In the genomic region with DNA sequence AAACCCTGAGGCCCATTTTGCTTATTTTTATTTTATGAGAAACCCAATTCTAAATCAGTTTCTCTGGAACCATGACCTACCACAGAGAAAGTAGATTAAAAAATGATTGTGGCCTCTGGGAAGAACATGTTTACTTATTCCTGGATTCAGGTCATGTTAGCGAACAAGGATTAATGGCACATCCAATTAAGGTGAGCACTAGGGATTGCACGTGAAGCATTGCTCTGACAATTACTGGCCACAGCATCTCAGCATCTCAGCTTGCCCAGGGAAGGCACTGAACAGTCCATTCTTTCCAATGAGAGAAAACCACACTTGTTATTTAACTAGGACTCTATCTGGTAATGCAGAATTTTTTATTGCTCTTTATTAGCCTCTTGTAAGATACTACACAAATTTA, we compare ENCODE assay signal across 27 cellular contexts.
"Had no signal": no experiment of that assay in that cellular context is flagged by ENCODE, and none has a peak within 500 bp of the region (broad histone marks: within the 10 kb centered on the region; RNA-seq: fewer than 3 reads in every experiment).

No MANE protein-coding gene starts in this region.

- H3K27ac ChIP-seq: ascending aorta, breast epithelium, cardiac muscle cell, coronary artery, dorsolateral prefrontal cortex had no signal

- DNase-seq: activated CD4-positive, alpha-beta memory T cell treated with anti-CD3 and anti-CD28 coated beads for 36 hours; activated CD4-positive, alpha-beta T cell treated with anti-CD3 and anti-CD28 coated beads for 36 hours; activated CD4-positive, alpha-beta T cell treated with anti-CD3 and anti-CD28 coated beads, Interleukin-2, amount 10 ng/mL, durations not matched to agents 24 days and 14 days; activated CD4-positive, CD25-positive, alpha-beta regulatory T cell; activated CD4-positive, CD25-positive, alpha-beta regulatory T cell treated with anti-CD3 and anti-CD28 coated beads, Interleukin-2, amount 50 U/mL, for 72 hours; activated CD8-positive, alpha-beta memory T cell treated with anti-CD3 and anti-CD28 coated beads, Interleukin-2, amount 50 U/mL, for 48 hours; activated CD8-positive, alpha-beta T cell treated with anti-CD3 and anti-CD28 coated beads, Interleukin-2, amount 10 ng/mL, durations not matched to agents 7 days and 5 days; activated gamma-delta T cell; activated naive CD4-positive, alpha-beta T cell; activated naive CD4-positive, alpha-beta T cell treated with anti-CD3 and anti-CD28 coated beads, Interleukin-2, amount 10 ng/mL, durations not matched to agents 7 days and 5 days; activated naive CD8-positive, alpha-beta T cell treated with anti-CD3 and anti-CD28 coated beads, Interleukin-2, amount 10 ng/mL, durations not matched to agents 7 days and 5 days; activated T-cell treated with anti-CD3 and anti-CD28 coated beads for 4 hours; activated T-cell treated with anti-CD3 and anti-CD28 coated beads, Interleukin-2, amount 50 U/mL, for 24 hours; activated T-cell treated with anti-CD3 and anti-CD28 coated beads, Interleukin-2, amount 50 U/mL, for 72 hours; dorsolateral prefrontal cortex; effector memory CD4-positive, alpha-beta T cell; endodermal cell; foreskin fibroblast; head of caudate nucleus; hippocampal formation; T1000 had no signal

- ATAC-seq: activated CD4-positive, alpha-beta T cell treated with anti-CD3 and anti-CD28 coated beads for 36 hours; activated CD8-positive, alpha-beta T cell treated with anti-CD3 and anti-CD28 coated beads, Interleukin-2, amount 10 ng/mL, durations not matched to agents 7 days and 5 days; activated naive CD4-positive, alpha-beta T cell treated with anti-CD3 and anti-CD28 coated beads, Interleukin-2, amount 50 U/mL, for 72 hours; activated T-cell treated with anti-CD3 and anti-CD28 coated beads, Interleukin-2, amount 50 U/mL, for 72 hours; esophagus mucosa had no signal
